Comparison of ENCODE assay signal across 9 cellular contexts in the genomic region with DNA sequence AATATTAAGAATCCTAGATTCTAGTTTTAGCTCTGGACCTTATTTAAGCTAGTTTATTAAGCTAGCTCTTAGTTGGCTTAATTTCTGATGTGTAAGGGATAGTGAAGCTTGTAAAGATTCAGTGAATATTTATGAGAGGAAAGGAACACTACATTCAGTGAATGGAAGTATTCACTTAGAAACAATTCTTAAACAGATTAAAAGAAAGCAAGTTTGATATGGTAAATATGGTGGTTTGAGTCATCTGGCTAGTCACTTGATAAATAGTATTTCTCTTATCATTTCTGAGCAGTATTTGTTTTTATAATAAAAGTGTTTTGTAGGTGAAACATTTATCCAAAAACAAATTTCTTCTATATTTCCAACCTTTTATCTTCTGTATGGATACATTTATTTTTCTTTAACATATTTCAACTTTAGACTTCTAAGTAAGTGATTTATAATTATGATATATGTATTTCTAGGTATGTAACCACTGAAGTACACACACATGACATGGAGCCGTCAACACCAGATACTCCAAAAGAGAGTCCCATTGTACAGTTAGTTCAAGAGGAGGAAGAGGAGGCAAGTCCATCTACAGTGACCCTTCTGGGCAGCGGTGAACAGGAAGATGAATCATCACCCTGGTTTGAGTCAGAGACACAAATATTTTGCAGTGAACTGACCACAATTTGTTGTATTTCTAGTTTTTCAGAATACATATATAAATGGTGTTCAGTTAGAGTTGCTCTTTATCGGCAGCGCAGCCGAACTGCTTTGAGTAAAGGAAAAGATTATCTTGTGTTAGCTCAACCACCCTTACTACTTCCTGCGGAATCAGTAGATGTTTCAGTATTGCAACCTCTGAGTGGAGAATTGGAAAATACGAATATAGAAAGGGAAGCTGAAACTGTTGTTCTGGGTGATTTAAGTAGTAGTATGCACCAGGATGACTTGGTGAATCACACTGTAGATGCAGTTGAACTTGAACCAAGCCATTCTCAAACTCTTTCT. TPM values are rescaled to one million over a fixed set of nuclear protein-coding genes. Genes with fewer than 3 reads are reported as not detected.
DNase-seq lines count a peak whose midpoint lies in the region; ATAC-seq and TF ChIP-seq lines count a peak whose summit lies in the region.
"Had no signal": no experiment of that assay in that cellular context is flagged by ENCODE, and none has a peak within 500 bp of the region (broad histone marks: within the 10 kb centered on the region; RNA-seq: fewer than 3 reads in every experiment).

No MANE protein-coding gene starts in this region.

- no peak for ATAC-seq in GM19328 (IDR thresholded peaks at IDR 0.05; ENCODE audit: unreplicated experiment)

- intact Hi-C loops in adrenal gland (cut with DNase I) = no loop called here

- H3K36me3 ChIP-seq in adrenal gland (replicated peaks in 1 of 2) = peaks cover 0 to 21% of the 10 kb centered on the region in 2 donors

- peaks cover 17% of the 10 kb centered on the region for H3K4me1 Mint-ChIP-seq in mesothelial cell of epicardium

- H3K27me3 ChIP-seq in adrenal gland = no peaks in the 10 kb centered on the region
- H3K27me3 ChIP-seq: right lobe of liver had no signal

- no peak for TF ChIP-seq POLR2A in adrenal gland (IDR thresholded peaks at IDR 0.05)

- H3K9me3 ChIP-seq in adrenal gland (replicated peaks in 1 of 3) = no peaks in the 10 kb centered on the region
- H3K9me3 ChIP-seq: right lobe of liver had no signal

- H3K27me3 Mint-ChIP-seq in mesothelial cell of epicardium (ENCODE audit: low read depth) = no peaks in the 10 kb centered on the region

- peaks cover 7 to 14% of the 10 kb centered on the region in 2 donors for H3K4me1 ChIP-seq in adrenal gland (replicated peaks in 1 of 2)
- H3K4me1 ChIP-seq: right lobe of liver had no signal

- H3K9me3 Mint-ChIP-seq in mesothelial cell of epicardium = peaks cover 12% of the 10 kb centered on the region

- peaks cover 44% of the 10 kb centered on the region for H3K36me3 Mint-ChIP-seq in mesothelial cell of epicardium

- DNase-seq in Daoy (ENCODE audit: low read depth) (peak; percentile 78), HT1080 (ENCODE audit: low read depth) (peak; percentile 95), adrenal gland (peak in 4 of 7 donors; percentile 29 to 41 (median 34)), mesothelial cell of epicardium (ENCODE audit: low spot score in 2 of 2, unreplicated experiment in 2 of 2) (no peak), RPMI8226 (no peak), SKM-1 treated with dmso at 0.1 percent for 144 hours (lab: John Stamatoyannopoulos, UW; ENCODE audit: unreplicated experiment) (no peak), NCI-H82 (lab: John Stamatoyannopoulos, UW) (no peak)

- WGBS in adrenal gland, 4 donors = 71 to 76% (median 73%) methylated on average over 7 of the region's 7 CpGs

- peak overlapping the region in 1 of 5 donors; percentile 44 for H3K27ac ChIP-seq in adrenal gland
- H3K27ac ChIP-seq: right lobe of liver had no signal

- no peak overlapping the region for H3K4me3 ChIP-seq in adrenal gland
- H3K4me3 ChIP-seq: right lobe of liver had no signal

- peak overlapping the region; percentile 26 for H3K27ac Mint-ChIP-seq in mesothelial cell of epicardium

- H3K4me3 Mint-ChIP-seq in mesothelial cell of epicardium = no peak overlapping the region

- TF ChIP-seq CTCF in adrenal gland (IDR thresholded peaks at IDR 0.05) (no peak), mesothelial cell of epicardium (IDR thresholded peaks at IDR 0.05; ENCODE audit: unreplicated experiment) (no peak)

RNA-seq across cellular contexts. Expression of gene SUCO, which starts 55.6 kb away (rescaled TPM):
- 26.8 and 27.2 TPM in 2 replicates for total RNA-seq in Daoy (2014; rRNA removed; shearing (Covaris generic))
- total RNA-seq in HT1080 (2014; rRNA removed; shearing (Covaris generic)) = 14.0 and 16.2 TPM in 2 replicates
- polyA plus RNA-seq in HT1080 (2015; cell fraction: cytosol; rRNA removed) = 18.9 and 23.6 TPM in 2 replicates
- polyA plus RNA-seq in HT1080 (2015; cell fraction: nucleus; rRNA removed) = 31.6 and 34.9 TPM in 2 replicates
- total RNA-seq in adrenal gland = 100 to 1,000 TPM in 1 of 8 donors, 10 to 100 TPM in 7; 20.8 to 108 (median 37.6) TPM
- polyA plus RNA-seq in adrenal gland = 10 to 100 TPM; 14.0 to 33.5 (median 16.4) TPM
- 119 to 122 TPM (median 120 TPM) in 3 replicates for total RNA-seq in mesothelial cell of epicardium

Comparison
In these comparisons a context has a peak if more than half of its experiments do, and no peak if none do; other contexts are left out.
1. DNase-seq: peak in Daoy (single experiment), HT1080 (single experiment) and adrenal gland (4 of 7); none in mesothelial cell of epicardium (0 of 2), RPMI8226 (single experiment), SKM-1 treated with dmso at 0.1 percent for 144 hours (single experiment) and NCI-H82 (single experiment).